Comparison of ENCODE assay signal across 8 cellular contexts in the genomic region with DNA sequence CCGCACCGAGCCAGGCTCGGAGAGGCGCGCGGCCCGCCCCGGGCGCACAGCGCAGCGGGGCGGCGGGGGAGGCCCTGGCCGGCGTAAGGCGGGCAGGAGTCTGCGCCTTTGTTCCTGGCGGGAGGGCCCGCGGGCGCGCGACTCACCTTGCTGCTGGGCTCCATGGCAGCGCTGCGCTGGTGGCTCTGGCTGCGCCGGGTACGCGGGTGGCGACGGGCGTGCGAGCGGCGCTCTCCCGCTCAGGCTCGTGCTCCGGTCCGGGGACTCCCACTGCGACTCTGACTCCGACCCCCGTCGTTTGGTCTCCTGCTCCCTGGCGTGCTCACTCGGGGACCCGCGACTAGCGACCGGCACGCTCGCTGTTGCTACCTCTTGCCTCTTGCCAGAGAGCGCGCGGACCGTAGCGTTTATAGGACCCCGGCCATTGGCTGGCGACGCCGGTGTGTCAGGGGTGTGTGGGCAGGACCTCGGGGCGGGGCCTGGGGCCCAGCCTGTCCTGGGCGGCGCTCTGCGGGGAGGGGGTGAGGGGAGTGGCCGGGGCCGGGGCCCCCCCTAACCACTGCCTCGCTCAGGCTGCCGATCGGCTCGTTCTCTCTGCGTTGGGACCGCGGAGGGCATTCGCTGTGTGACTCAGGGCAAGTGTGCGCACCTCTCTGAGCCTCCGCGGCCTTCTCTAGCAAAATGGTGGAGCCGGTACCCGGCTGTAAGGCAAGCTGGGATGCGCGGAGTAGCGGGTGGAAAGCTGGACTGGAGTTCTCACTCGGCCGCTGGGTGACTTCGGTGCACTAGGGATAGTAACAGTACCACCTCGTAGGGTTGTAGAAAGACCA. TPM values are rescaled to one million over a fixed set of nuclear protein-coding genes. Genes with fewer than 3 reads are reported as not detected.
DNase-seq lines count a peak whose midpoint lies in the region; ATAC-seq and TF ChIP-seq lines count a peak whose summit lies in the region.

A gene (minus strand): TSS at position 381 of the 830 bp plus-strand sequence. CDS start 217 bp downstream, at position 164.

- DNase-seq in NCI-H1105 treated with DMSO at 0.1 percent for 48 hours (lab: John Stamatoyannopoulos, UW), result peak; percentile 94
- peak; percentile 59 to 79 for DNase-seq in SW 1271 (lab: John Stamatoyannopoulos, UW)
- peak; percentile 96 for DNase-seq in activated naive CD8-positive, alpha-beta T cell treated with anti-CD3 and anti-CD28 coated beads, Interleukin-2, amount 50 U/mL, for 16 hours (ENCODE audit: low read depth, low spot score)
- DNase-seq in cardiac septum (ENCODE audit: low spot score), result peak; percentile 97
- peak; percentile 95 for DNase-seq in pons (ENCODE audit: low spot score)
- peak; percentile 94 for DNase-seq in transverse colon

- no peaks in the 10 kb centered on the region for H3K9me3 ChIP-seq in transverse colon

- TF ChIP-seq CTCF in transverse colon (IDR thresholded peaks at IDR 0.05), result peak in 1 of 5 experiments; percentile 14

- peak within 1 kb of the TSS; percentile 52 to 89 (median 74) for H3K4me3 ChIP-seq in transverse colon

- H3K36me3 ChIP-seq in transverse colon, result no peaks in the 10 kb centered on the region

- peak; percentile 83 for ATAC-seq in HG02678 (IDR thresholded peaks at IDR 0.05; ENCODE audit: unreplicated experiment)

- intact Hi-C loops in cardiac septum (cut with DNase I) (loop anchor here (1.0 kb wide), 1 partner anchor 34 kb away; no protein-coding TSS in a partner anchor), transverse colon (cut with DNase I; ENCODE audit: low total_unique reads) (no loop called here)

- WGBS in transverse colon (ENCODE audit: low coverage in 1 of 2), 2 donors, result 0% methylated on average over 43 of the region's 87 CpGs; no CpG with 5 or more reads in 1 of the 2 donors

- TF ChIP-seq EP300 in transverse colon (IDR thresholded peaks at IDR 0.05; ENCODE audit: low read depth), result no peak

- peaks cover 0 to 45% (median 25%) of the 10 kb centered on the region in 4 donors for H3K4me1 ChIP-seq in transverse colon

- in situ Hi-C loops in transverse colon (cut with MboI; ENCODE audit: low pct_ligation_motif_present in 1 of 4, low pct_unique_long_range_greater_than_20kb in 1 of 4, low sequenced_read_pairs in 3 of 4), result no loop called here

- TF ChIP-seq POLR2A in GM10847 (IDR thresholded peaks at IDR 0.05; ENCODE audit: extremely low read depth, insufficient read length) (peak; percentile 97), transverse colon (IDR thresholded peaks at IDR 0.05) (peak; percentile 97)

- H3K27ac ChIP-seq in transverse colon, result peak within 1 kb of the TSS; percentile 88 to 97 (median 93)

- H3K27me3 ChIP-seq in transverse colon, result peaks cover 16% of the 10 kb centered on the region

RNA-seq across cellular contexts. Expression of the gene that starts here (rescaled TPM):
- total RNA-seq in cardiac septum (31.9 TPM), transverse colon (10 to 100 TPM; 37.2 to 98.9 (median 69.1) TPM)

Comparison
In these comparisons a context has a peak if more than half of its experiments do, and no peak if none do; other contexts are left out.
1. Peak in every context shown above with its lines: DNase-seq, ATAC-seq, H3K4me3 ChIP-seq and H3K27ac ChIP-seq.